ENCODE assay signal across 1 cellular context in the genomic region with DNA sequence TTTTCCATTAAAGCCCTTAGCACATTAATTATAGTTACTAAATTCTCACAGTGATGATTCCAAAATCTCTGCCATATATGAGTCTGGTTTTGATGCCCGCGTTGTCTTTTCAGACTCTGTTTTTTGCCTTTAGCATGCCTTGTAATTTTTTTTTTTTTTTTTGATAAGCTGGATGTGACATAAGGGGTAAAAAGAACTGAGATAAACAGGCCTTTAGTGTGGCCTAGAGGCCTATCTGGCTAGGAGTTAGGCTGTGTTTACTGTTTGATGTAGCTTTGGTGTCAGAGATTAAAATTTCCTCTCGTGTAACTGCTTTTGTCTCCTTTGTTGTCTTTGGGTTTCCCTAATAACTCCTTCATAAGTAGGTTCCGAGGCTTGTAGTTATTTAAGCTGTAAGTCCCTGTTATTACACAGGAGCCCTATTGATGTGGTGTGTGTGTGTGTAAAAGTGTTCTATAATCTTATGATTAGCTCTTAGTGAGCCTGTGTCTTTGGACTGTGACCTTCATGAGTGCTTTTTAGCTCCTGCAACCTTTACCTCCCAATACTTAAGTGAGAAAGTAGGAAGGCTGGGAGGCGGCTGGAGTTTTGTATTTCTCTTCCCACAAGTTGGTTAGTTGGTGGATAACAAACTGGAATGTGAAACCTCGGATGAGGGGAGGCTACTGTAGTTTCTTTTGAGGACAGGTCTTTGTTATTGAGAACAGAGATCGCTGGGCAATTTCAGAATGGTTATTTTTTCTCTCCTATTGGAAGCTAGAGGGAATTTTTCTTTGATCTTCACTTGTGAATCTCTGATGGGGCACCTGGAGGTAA.
A peak's percentile ranks its signal among the peaks of the same experiment; 100 is the strongest.
TF ChIP-seq lines count a peak whose summit lies in the region.

No MANE protein-coding gene starts in this region.

TF ChIP-seq in HepG2, 621 proteins besides CTCF, POLR2A, EP300 and RAD21:
- no peak for TF ChIP-seq CREB1 (IDR thresholded peaks at IDR 0.05)
- 0 out of 2 replicates have a peak, but pooled peaks have one; percentile 24 for TF ChIP-seq CREB1 (CRISPR knock-in tag; IDR thresholded peaks at IDR 0.05)
- 0 out of 2 replicates have a peak, but pooled peaks have one; percentile 12 for TF ChIP-seq HNF4G (IDR thresholded peaks at IDR 0.05; ENCODE audit: borderline replicate concordance, low read depth, low read length)
- no peak for TF ChIP-seq HNF4G (CRISPR knock-in tag; IDR thresholded peaks at IDR 0.05; ENCODE audit: borderline replicate concordance, low read depth)
- 0 out of 2 replicates have a peak, but pooled peaks have one; percentile 17 for TF ChIP-seq TBX2 (CRISPR knock-in tag; IDR thresholded peaks at IDR 0.05; ENCODE audit: borderline replicate concordance)
- no peak for TF ChIP-seq RBFOX2 (IDR thresholded peaks at IDR 0.05; ENCODE audit: low read depth, low read length)
- TF ChIP-seq ISL2 (CRISPR knock-in tag; IDR thresholded peaks at IDR 0.05): 0 out of 2 replicates have a peak, but pooled peaks have one; percentile 17
- TF ChIP-seq KMT2A (CRISPR knock-in tag; IDR thresholded peaks at IDR 0.05): 0 out of 2 replicates have a peak, but pooled peaks have one; percentile 15
- TF ChIP-seq ZFY (CRISPR knock-in tag; IDR thresholded peaks at IDR 0.05): peak; percentile 68
- TF ChIP-seq, protein P1, sequence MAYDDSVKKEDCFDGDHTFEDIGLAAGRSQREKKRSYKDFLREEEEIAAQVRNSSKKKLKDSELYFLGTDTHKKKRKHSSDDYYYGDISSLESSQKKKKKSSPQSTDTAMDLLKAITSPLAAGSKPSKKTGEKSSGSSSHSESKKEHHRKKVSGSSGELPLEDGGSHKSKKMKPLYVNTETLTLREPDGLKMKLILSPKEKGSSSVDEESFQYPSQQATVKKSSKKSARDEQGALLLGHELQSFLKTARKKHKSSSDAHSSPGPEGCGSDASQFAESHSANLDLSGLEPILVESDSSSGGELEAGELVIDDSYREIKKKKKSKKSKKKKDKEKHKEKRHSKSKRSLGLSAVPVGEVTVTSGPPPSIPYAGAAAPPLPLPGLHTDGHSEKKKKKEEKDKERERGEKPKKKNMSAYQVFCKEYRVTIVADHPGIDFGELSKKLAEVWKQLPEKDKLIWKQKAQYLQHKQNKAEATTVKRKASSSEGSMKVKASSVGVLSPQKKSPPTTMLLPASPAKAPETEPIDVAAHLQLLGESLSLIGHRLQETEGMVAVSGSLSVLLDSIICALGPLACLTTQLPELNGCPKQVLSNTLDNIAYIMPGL (CRISPR knock-in tag; IDR thresholded peaks at IDR 0.05; ENCODE audit: borderline replicate concordance in 1 of 2, low read depth in 1 of 2): peak in 1 of 2 experiments; percentile 3; a peak in 1 of 4 replicates
- 0 out of 2 replicates have a peak, but pooled peaks have one; percentile 33 for TF ChIP-seq NKX3-1 (CRISPR knock-in tag; IDR thresholded peaks at IDR 0.05)
- peak; percentile 77 for TF ChIP-seq ZFX (CRISPR knock-in tag; IDR thresholded peaks at IDR 0.05; ENCODE audit: low read depth)
- peak; percentile 57 for TF ChIP-seq HNF4A (CRISPR knock-in tag; IDR thresholded peaks at IDR 0.05)
- TF ChIP-seq MBNL3 (CRISPR knock-in tag; conservative IDR thresholded peaks at IDR 0.05): no peak
- TF ChIP-seq, protein P2, sequence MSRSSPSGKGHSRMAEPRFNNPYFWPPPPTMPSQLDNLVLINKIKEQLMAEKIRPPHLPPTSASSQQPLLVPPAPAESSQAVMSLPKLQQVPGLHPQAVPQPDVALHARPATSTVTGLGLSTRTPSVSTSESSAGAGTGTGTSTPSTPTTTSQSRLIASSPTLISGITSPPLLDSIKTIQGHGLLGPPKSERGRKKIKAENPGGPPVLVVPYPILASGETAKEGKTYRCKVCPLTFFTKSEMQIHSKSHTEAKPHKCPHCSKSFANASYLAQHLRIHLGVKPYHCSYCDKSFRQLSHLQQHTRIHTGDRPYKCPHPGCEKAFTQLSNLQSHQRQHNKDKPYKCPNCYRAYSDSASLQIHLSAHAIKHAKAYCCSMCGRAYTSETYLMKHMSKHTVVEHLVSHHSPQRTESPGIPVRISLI (CRISPR knock-in tag; IDR thresholded peaks at IDR 0.05; ENCODE audit: borderline replicate concordance): peak; percentile 48; the same call in 1 of the 2 replicates
- no peak for TF ChIP-seq TEAD3 (CRISPR knock-in tag; optimal IDR thresholded peaks at IDR 0.05; ENCODE audit: borderline replicate concordance)
